8 cellular contexts compared by ENCODE assay signal in the genomic region with DNA sequence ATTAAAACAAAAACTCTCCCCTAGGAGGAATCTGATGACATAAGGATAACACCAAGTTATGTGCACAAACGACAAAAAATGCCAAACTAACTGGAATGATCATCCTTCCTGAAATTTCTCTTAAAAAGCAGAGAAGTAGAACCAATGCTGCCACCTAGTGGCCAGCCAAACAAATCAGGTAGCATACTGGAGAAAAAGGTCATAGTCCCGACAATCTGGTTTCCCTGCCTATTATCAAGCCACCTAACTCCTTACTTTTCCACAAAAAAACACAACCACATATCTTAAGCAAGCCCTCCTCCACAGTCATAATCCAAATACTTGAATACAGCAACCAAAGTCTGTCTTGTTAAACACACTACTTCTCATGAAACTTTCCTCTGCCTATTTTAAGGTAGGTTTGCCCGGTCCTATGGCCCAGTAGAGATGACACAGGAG. TPM values are rescaled to one million over a fixed set of nuclear protein-coding genes. Genes with fewer than 3 reads are reported as not detected.
DNase-seq lines count a peak whose midpoint lies in the region; ATAC-seq and TF ChIP-seq lines count a peak whose summit lies in the region.

No MANE protein-coding gene starts in this region.

- H3K27ac Mint-ChIP-seq in activated T-helper 2 cell treated with anti-CD3 and anti-CD28 coated beads, Interferon-gamma antibody, Interleukin-2, Interleukin-4, amounts not matched to agents 10 μg/mL and 5 μg/mL and 100 μg/mL, durations not matched to agents 14 hours and 24 hours and 36 hours, result no peak overlapping the region

- H3K27ac ChIP-seq in RWPE1, result no peak overlapping the region
- no peak overlapping the region for H3K27ac ChIP-seq in vagina

- TF ChIP-seq POLR2A in vagina (IDR thresholded peaks at IDR 0.05), result no peak

- CTCF ChIA-PET in RWPE1 (lab: Yijun Ruan, JAX), result interaction anchor here (0.9 kb wide), 1 partner anchor 354 kb away, joined by 3 read pairs; no protein-coding TSS in a partner anchor

- H3K9me3 ChIP-seq in vagina, result no peaks in the 10 kb centered on the region

- peaks cover 10% of the 10 kb centered on the region for H3K4me1 ChIP-seq in vagina

- ATAC-seq in HG02571 (IDR thresholded peaks at IDR 0.05; ENCODE audit: unreplicated experiment), result no peak

- no peaks in the 10 kb centered on the region for H3K27me3 ChIP-seq in vagina

- H3K9me3 Mint-ChIP-seq in activated T-helper 2 cell treated with anti-CD3 and anti-CD28 coated beads, Interferon-gamma antibody, Interleukin-2, Interleukin-4, amounts not matched to agents 10 μg/mL and 5 μg/mL and 100 μg/mL, durations not matched to agents 14 hours and 24 hours and 36 hours, result no peaks in the 10 kb centered on the region

- TF ChIP-seq CTCF in RWPE1 (conservative IDR thresholded peaks at IDR 0.05; ENCODE audit: low read depth), result peak; percentile 82
- TF ChIP-seq CTCF in vagina (IDR thresholded peaks at IDR 0.05), result peak; percentile 47 to 58 (median 57)

- H3K27me3 Mint-ChIP-seq in activated T-helper 2 cell treated with anti-CD3 and anti-CD28 coated beads, Interferon-gamma antibody, Interleukin-2, Interleukin-4, amounts not matched to agents 10 μg/mL and 5 μg/mL and 100 μg/mL, durations not matched to agents 14 hours and 24 hours and 36 hours (ENCODE audit: low read depth), result no peaks in the 10 kb centered on the region

- POLR2A ChIA-PET in RWPE1 (lab: Yijun Ruan, JAX; ENCODE audit: low non-redundant PET), result no interaction called here

- peaks cover 73% of the 10 kb centered on the region for H3K36me3 Mint-ChIP-seq in activated T-helper 2 cell treated with anti-CD3 and anti-CD28 coated beads, Interferon-gamma antibody, Interleukin-2, Interleukin-4, amounts not matched to agents 10 μg/mL and 5 μg/mL and 100 μg/mL, durations not matched to agents 14 hours and 24 hours and 36 hours (ENCODE audit: low read depth)

- H3K36me3 ChIP-seq in vagina, result peaks cover 0 to 7% of the 10 kb centered on the region in 2 donors

- intact Hi-C loops in activated T-helper 2 cell treated with anti-CD3 and anti-CD28 coated beads, Interferon-gamma antibody, Interleukin-2, Interleukin-4, amounts not matched to agents 10 μg/mL and 5 μg/mL and 100 μg/mL, durations not matched to agents 14 hours and 24 hours and 36 hours (cut with micrococcal nuclease), result loop anchor here (1.0 kb wide), 2 partner anchors 38 to 61 kb away; no protein-coding TSS in a partner anchor
- intact Hi-C loops in posterior vena cava (cut with DNase I), result loop anchor here (5.0 kb wide), 1 partner anchor 60 kb away; no protein-coding TSS in a partner anchor
- intact Hi-C loops in vagina (cut with DNase I), result no loop called here

- peaks cover 37% of the 10 kb centered on the region for H3K4me1 Mint-ChIP-seq in activated T-helper 2 cell treated with anti-CD3 and anti-CD28 coated beads, Interferon-gamma antibody, Interleukin-2, Interleukin-4, amounts not matched to agents 10 μg/mL and 5 μg/mL and 100 μg/mL, durations not matched to agents 14 hours and 24 hours and 36 hours (ENCODE audit: low read depth)

- H3K4me3 ChIP-seq in vagina, result no peak overlapping the region

- no peak overlapping the region for H3K4me3 Mint-ChIP-seq in activated T-helper 2 cell treated with anti-CD3 and anti-CD28 coated beads, Interferon-gamma antibody, Interleukin-2, Interleukin-4, amounts not matched to agents 10 μg/mL and 5 μg/mL and 100 μg/mL, durations not matched to agents 14 hours and 24 hours and 36 hours (ENCODE audit: low read depth)

- DNase-seq in D341Med (ENCODE audit: low spot score) (peak; percentile 56), KG1 (lab: John Stamatoyannopoulos, UW) (peak; percentile 45), RWPE1 (ENCODE audit: low spot score) (peak; percentile 22), germinal center (ENCODE audit: low spot score) (peak; percentile 36), posterior vena cava (ENCODE audit: low spot score) (peak; percentile 91), vagina (ENCODE audit: extremely low spot score in 2 of 2) (no peak)
- peak; percentile 26 for DNase-seq in activated T-helper 2 cell treated with anti-CD3 and anti-CD28 coated beads, Interferon-gamma antibody, Interleukin-2, Interleukin-4, amounts not matched to agents 10 μg/mL and 5 μg/mL and 100 μg/mL, durations not matched to agents 14 hours and 24 hours and 36 hours (ENCODE audit: low spot score)

RNA-seq across cellular contexts. Expression of gene OARD1, which starts 5.3 kb away (rescaled TPM):
- total RNA-seq in activated T-helper 2 cell treated with anti-CD3 and anti-CD28 coated beads, Interferon-gamma antibody, Interleukin-2, Interleukin-4, amounts not matched to agents 10 μg/mL and 5 μg/mL and 100 μg/mL, durations not matched to agents 14 hours and 24 hours and 36 hours, result 28.0 and 33.7 TPM in 2 replicates
- total RNA-seq in posterior vena cava (10 to 100 TPM; 12.1 to 14.5 TPM), vagina (14.7 TPM)

RNA-seq across cellular contexts. Expression of gene NFYA, which starts 5.9 kb away (rescaled TPM):
- total RNA-seq in activated T-helper 2 cell treated with anti-CD3 and anti-CD28 coated beads, Interferon-gamma antibody, Interleukin-2, Interleukin-4, amounts not matched to agents 10 μg/mL and 5 μg/mL and 100 μg/mL, durations not matched to agents 14 hours and 24 hours and 36 hours, result 28.1 and 28.2 TPM in 2 replicates
- total RNA-seq in posterior vena cava (10 to 100 TPM in 1 of 2 donors, 1 to 10 TPM in 1; 8.4 to 10.6 TPM), vagina (22.8 TPM)

RNA-seq across cellular contexts. Expression of gene APOBEC2, which starts 13.9 kb away (rescaled TPM):
- total RNA-seq in activated T-helper 2 cell treated with anti-CD3 and anti-CD28 coated beads, Interferon-gamma antibody, Interleukin-2, Interleukin-4, amounts not matched to agents 10 μg/mL and 5 μg/mL and 100 μg/mL, durations not matched to agents 14 hours and 24 hours and 36 hours, result not detected in 2 replicates
- total RNA-seq in posterior vena cava, result under 1 TPM in 1 of 2 donors, not detected in 1; 0.43 TPM
- not detected for total RNA-seq in vagina

RNA-seq across cellular contexts. Expression of gene TSPO2, which starts 24.6 kb away (rescaled TPM):
- not detected in 2 replicates for total RNA-seq in activated T-helper 2 cell treated with anti-CD3 and anti-CD28 coated beads, Interferon-gamma antibody, Interleukin-2, Interleukin-4, amounts not matched to agents 10 μg/mL and 5 μg/mL and 100 μg/mL, durations not matched to agents 14 hours and 24 hours and 36 hours
- total RNA-seq in posterior vena cava (not detected), vagina (not detected)

RNA-seq across cellular contexts. Expression of gene UNC5CL, which starts 27.9 kb away (rescaled TPM):
- total RNA-seq in activated T-helper 2 cell treated with anti-CD3 and anti-CD28 coated beads, Interferon-gamma antibody, Interleukin-2, Interleukin-4, amounts not matched to agents 10 μg/mL and 5 μg/mL and 100 μg/mL, durations not matched to agents 14 hours and 24 hours and 36 hours, result 1.1 and 1.6 TPM in 2 replicates
- total RNA-seq in posterior vena cava (under 1 TPM; 0.42 to 0.52 TPM), vagina (0.25 TPM)

Comparison
In these comparisons a context has a peak if more than half of its experiments do, and no peak if none do; other contexts are left out.
1. DNase-seq: peak in D341Med (single experiment), KG1 (single experiment), RWPE1 (single experiment), activated T-helper 2 cell treated with anti-CD3 and anti-CD28 coated beads, Interferon-gamma antibody, Interleukin-2, Interleukin-4, amounts not matched to agents 10 μg/mL and 5 μg/mL and 100 μg/mL, durations not matched to agents 14 hours and 24 hours and 36 hours (single experiment), germinal center (single experiment) and posterior vena cava (single experiment); none in vagina (0 of 2).